ENCODE assay signal across 1 cellular context in the genomic region with DNA sequence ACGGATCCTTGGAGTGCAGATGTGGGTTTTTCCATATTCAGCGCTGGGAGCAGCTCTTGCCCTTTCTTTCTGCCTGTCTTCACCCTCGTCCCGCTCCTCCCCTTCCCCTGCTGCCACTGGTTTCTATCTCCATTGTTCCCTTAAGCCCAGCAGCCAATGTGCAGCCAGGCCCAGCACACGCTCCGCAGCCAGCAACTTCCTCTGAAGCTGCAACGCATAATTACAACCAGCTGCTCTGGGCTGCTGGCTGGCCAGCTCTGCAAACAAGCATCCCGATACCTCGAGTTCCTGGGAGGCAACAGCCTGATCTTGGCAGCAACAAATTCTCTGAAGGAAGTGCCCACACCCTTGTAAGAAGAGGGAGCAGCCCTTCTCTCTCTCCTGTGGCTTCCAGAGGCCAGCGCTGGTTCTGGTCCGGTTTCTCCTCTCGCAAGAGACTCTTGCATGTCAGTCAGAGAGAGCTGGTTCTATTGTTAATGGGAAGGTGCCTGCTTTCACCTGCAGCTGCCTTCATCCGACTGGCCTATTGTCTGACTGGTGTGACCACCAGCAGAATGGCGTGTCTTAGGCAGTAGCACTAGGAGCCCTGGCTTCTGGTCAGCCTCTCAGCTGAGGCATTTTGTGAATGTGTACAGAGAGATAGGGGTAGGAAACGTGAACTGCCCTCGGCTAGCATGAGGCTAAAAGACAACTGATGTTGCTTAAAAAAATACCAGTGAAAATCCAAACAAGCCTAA.
TF ChIP-seq lines count a peak whose summit lies in the region.

No MANE protein-coding gene starts in this region.

TF ChIP-seq in HEK293, 187 proteins besides CTCF, POLR2A, EP300 and RAD21 (continued from another document):
- TF ChIP-seq, protein P1, sequence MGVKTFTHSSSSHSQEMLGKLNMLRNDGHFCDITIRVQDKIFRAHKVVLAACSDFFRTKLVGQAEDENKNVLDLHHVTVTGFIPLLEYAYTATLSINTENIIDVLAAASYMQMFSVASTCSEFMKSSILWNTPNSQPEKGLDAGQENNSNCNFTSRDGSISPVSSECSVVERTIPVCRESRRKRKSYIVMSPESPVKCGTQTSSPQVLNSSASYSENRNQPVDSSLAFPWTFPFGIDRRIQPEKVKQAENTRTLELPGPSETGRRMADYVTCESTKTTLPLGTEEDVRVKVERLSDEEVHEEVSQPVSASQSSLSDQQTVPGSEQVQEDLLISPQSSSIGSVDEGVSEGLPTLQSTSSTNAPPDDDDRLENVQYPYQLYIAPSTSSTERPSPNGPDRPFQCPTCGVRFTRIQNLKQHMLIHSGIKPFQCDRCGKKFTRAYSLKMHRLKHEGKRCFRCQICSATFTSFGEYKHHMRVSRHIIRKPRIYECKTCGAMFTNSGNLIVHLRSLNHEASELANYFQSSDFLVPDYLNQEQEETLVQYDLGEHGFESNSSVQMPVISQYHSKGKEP (tag by site-specific recombination; IDR thresholded peaks at IDR 0.05) = peak; percentile 97
- peak; percentile 81; the same call in 1 of the 2 replicates for TF ChIP-seq ZNF600 (tag by site-specific recombination; IDR thresholded peaks at IDR 0.05)
- TF ChIP-seq, protein P2, sequence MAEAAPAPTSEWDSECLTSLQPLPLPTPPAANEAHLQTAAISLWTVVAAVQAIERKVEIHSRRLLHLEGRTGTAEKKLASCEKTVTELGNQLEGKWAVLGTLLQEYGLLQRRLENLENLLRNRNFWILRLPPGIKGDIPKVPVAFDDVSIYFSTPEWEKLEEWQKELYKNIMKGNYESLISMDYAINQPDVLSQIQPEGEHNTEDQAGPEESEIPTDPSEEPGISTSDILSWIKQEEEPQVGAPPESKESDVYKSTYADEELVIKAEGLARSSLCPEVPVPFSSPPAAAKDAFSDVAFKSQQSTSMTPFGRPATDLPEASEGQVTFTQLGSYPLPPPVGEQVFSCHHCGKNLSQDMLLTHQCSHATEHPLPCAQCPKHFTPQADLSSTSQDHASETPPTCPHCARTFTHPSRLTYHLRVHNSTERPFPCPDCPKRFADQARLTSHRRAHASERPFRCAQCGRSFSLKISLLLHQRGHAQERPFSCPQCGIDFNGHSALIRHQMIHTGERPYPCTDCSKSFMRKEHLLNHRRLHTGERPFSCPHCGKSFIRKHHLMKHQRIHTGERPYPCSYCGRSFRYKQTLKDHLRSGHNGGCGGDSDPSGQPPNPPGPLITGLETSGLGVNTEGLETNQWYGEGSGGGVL (tag by site-specific recombination; IDR thresholded peaks at IDR 0.05) = no peak
- peak; percentile 61 for TF ChIP-seq SP7 (tag by site-specific recombination; IDR thresholded peaks at IDR 0.05)
- no peak for TF ChIP-seq ZNF473 (tag by site-specific recombination; IDR thresholded peaks at IDR 0.05)
- TF ChIP-seq HOXA7 (CRISPR knock-in tag; IDR thresholded peaks at IDR 0.05; ENCODE audit: borderline replicate concordance) = no peak
- TF ChIP-seq ZNF423 (tag by site-specific recombination; IDR thresholded peaks at IDR 0.05) = no peak
- no peak for TF ChIP-seq ZNF514 (tag by site-specific recombination; IDR thresholded peaks at IDR 0.05)
- TF ChIP-seq ZNF394 (tag by site-specific recombination; IDR thresholded peaks at IDR 0.05; ENCODE audit: borderline replicate concordance) = no peak
- TF ChIP-seq ZNF530 (tag by site-specific recombination; IDR thresholded peaks at IDR 0.05; ENCODE audit: low read depth) = no peak
TF ChIP-seq in HEK293: peak in this region for 16.
